30 cellular contexts compared by ENCODE assay signal in the genomic region with DNA sequence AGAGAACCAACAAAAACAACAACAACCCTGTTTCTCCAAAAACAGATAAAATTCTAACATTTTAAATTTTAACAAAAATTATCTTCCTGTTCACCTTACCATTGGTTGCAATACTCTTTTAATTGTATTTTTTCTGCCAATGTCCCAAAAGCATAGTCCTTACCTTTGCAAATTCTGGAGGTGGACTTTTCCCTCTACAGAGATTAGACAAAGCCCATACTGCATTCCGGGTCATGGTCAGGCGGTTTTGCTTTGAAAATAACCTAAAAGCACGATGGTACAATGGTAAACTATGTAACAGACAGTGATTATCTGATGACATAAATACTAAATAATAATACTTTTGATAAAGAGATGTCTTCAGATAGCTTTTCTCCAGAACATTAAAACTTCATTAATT.
"Had no signal": no experiment of that assay in that cellular context is flagged by ENCODE, and none has a peak within 500 bp of the region (broad histone marks: within the 10 kb centered on the region; RNA-seq: fewer than 3 reads in every experiment).

No MANE protein-coding gene starts in this region.

- H3K27me3 Mint-ChIP-seq: activated CD4-positive, alpha-beta memory T cell treated with anti-CD3 and anti-CD28 coated beads for 36 hours; activated CD4-positive, alpha-beta T cell treated with anti-CD3 and anti-CD28 coated beads for 36 hours; activated CD4-positive, alpha-beta T cell treated with anti-CD3 and anti-CD28 coated beads, Interleukin-2, amount 10 ng/mL, durations not matched to agents 24 days and 14 days; activated naive CD4-positive, alpha-beta T cell treated with anti-CD3 and anti-CD28 coated beads, Interleukin-2, amount 10 ng/mL, durations not matched to agents 7 days and 5 days; brain had no signal

- ATAC-seq: activated CD4-positive, alpha-beta T cell treated with anti-CD3 and anti-CD28 coated beads for 36 hours; activated naive CD4-positive, alpha-beta T cell treated with anti-CD3 and anti-CD28 coated beads, Interleukin-2, amount 50 U/mL, for 72 hours; gastroesophageal sphincter; heart right ventricle had no signal

- DNase-seq: activated CD4-positive, alpha-beta memory T cell treated with anti-CD3 and anti-CD28 coated beads for 36 hours; activated CD4-positive, alpha-beta T cell treated with anti-CD3 and anti-CD28 coated beads for 36 hours; activated CD4-positive, alpha-beta T cell treated with anti-CD3 and anti-CD28 coated beads, Interleukin-2, amount 10 ng/mL, durations not matched to agents 24 days and 14 days; activated CD4-positive, CD25-positive, alpha-beta regulatory T cell; activated CD4-positive, CD25-positive, alpha-beta regulatory T cell treated with anti-CD3 and anti-CD28 coated beads, Interleukin-2, amount 50 U/mL, for 72 hours; activated CD8-positive, alpha-beta memory T cell treated with anti-CD3 and anti-CD28 coated beads for 24 hours; activated gamma-delta T cell; activated naive CD4-positive, alpha-beta T cell; activated naive CD4-positive, alpha-beta T cell treated with anti-CD3 and anti-CD28 coated beads, Interleukin-2, amount 10 ng/mL, durations not matched to agents 7 days and 5 days; adrenal gland; amygdala; aorta; central memory CD4-positive, alpha-beta T cell; cerebellar nuclear complex; colonic mucosa; effector CD8-positive, alpha-beta T cell; esophagus squamous epithelium; heart right ventricle; T1000 had no signal

- H3K27ac ChIP-seq: adrenal gland, breast epithelium, cardiac muscle cell, colonic mucosa, epithelial cell of prostate, esophagus squamous epithelium, gastroesophageal sphincter, heart right ventricle had no signal

- H3K27me3 ChIP-seq: adrenal gland, breast epithelium, cardiac muscle cell, colonic mucosa, esophagus squamous epithelium, gastroesophageal sphincter, heart right ventricle had no signal

- H3K27ac Mint-ChIP-seq: activated CD4-positive, alpha-beta memory T cell treated with anti-CD3 and anti-CD28 coated beads for 36 hours; activated CD4-positive, alpha-beta T cell treated with anti-CD3 and anti-CD28 coated beads for 36 hours; activated CD4-positive, alpha-beta T cell treated with anti-CD3 and anti-CD28 coated beads, Interleukin-2, amount 10 ng/mL, durations not matched to agents 24 days and 14 days; activated naive CD4-positive, alpha-beta T cell treated with anti-CD3 and anti-CD28 coated beads, Interleukin-2, amount 10 ng/mL, durations not matched to agents 7 days and 5 days; activated naive CD4-positive, alpha-beta T cell treated with anti-CD3 and anti-CD28 coated beads, Interleukin-2, amount 50 U/mL, for 72 hours; activated T-helper 1 cell treated with anti-CD3 and anti-CD28 coated beads, Interleukin-12 subunit alpha, Interleukin-12 subunit beta, Interleukin-2, Interleukin-4 antibody, amounts not matched to agents 30 ng/mL and 10 ng/mL and 1 ng/mL, durations not matched to agents 14 hours and 24 hours and 36 hours; T-helper 1 cell treated with Interleukin-12 subunit alpha and Interleukin-12 subunit beta and Interleukin-4 antibody, amounts not matched to agents 30 μg/mL and 1 μg/mL, for 36 hours; T-helper 2 cell treated with Interferon-gamma antibody and Interleukin-4, amounts not matched to agents 5 μg/mL and 100 μg/mL, for 36 hours had no signal

- H3K36me3 ChIP-seq: breast epithelium had no signal

- H3K4me3 ChIP-seq: adrenal gland, breast epithelium, cardiac muscle cell, colonic mucosa, esophagus squamous epithelium, gastroesophageal sphincter, heart right ventricle had no signal

- FAIRE-seq: endometrium, endothelial cell of umbilical vein had no signal

- H3K4me1 ChIP-seq: breast epithelium, colonic mucosa, esophagus squamous epithelium, gastroesophageal sphincter had no signal

- H3K9me3 ChIP-seq: breast epithelium, colonic mucosa, esophagus squamous epithelium, gastroesophageal sphincter had no signal

- H3K4me3 Mint-ChIP-seq: activated CD4-positive, alpha-beta memory T cell treated with anti-CD3 and anti-CD28 coated beads for 36 hours; activated CD4-positive, alpha-beta T cell treated with anti-CD3 and anti-CD28 coated beads for 36 hours; activated CD4-positive, alpha-beta T cell treated with anti-CD3 and anti-CD28 coated beads, Interleukin-2, amount 10 ng/mL, durations not matched to agents 24 days and 14 days; activated naive CD4-positive, alpha-beta T cell treated with anti-CD3 and anti-CD28 coated beads, Interleukin-2, amount 10 ng/mL, durations not matched to agents 7 days and 5 days; activated T-helper 1 cell treated with anti-CD3 and anti-CD28 coated beads, Interleukin-12 subunit alpha, Interleukin-12 subunit beta, Interleukin-2, Interleukin-4 antibody, amounts not matched to agents 30 ng/mL and 10 ng/mL and 1 ng/mL, durations not matched to agents 14 hours and 24 hours and 36 hours; brain; T-helper 1 cell treated with Interleukin-12 subunit alpha and Interleukin-12 subunit beta and Interleukin-4 antibody, amounts not matched to agents 30 μg/mL and 1 μg/mL, for 36 hours; T-helper 2 cell treated with Interferon-gamma antibody and Interleukin-4, amounts not matched to agents 5 μg/mL and 100 μg/mL, for 36 hours had no signal

- H3K4me1 Mint-ChIP-seq: activated CD4-positive, alpha-beta T cell treated with anti-CD3 and anti-CD28 coated beads, Interleukin-2, amount 10 ng/mL, durations not matched to agents 24 days and 14 days; activated naive CD4-positive, alpha-beta T cell treated with anti-CD3 and anti-CD28 coated beads, Interleukin-2, amount 10 ng/mL, durations not matched to agents 7 days and 5 days; brain had no signal
